Comparison of ENCODE assay signal across 10 cellular contexts in genomic region chr9:27377147-27377807, GRCh38.
DNase-seq lines count a peak whose midpoint lies in the region; ATAC-seq, FAIRE-seq and TF ChIP-seq lines count a peak whose summit lies in the region.
"Had no signal": no experiment of that assay in that cellular context is flagged by ENCODE, and none has a peak within 500 bp of the region (broad histone marks: within the 10 kb centered on the region; RNA-seq: fewer than 3 reads in every experiment).

No MANE protein-coding gene starts in this region.

- no peak for TF ChIP-seq POLR2A in gastrocnemius medialis (IDR thresholded peaks at IDR 0.05)
- TF ChIP-seq POLR2A in upper lobe of left lung (IDR thresholded peaks at IDR 0.05) = no peak

- no peak overlapping the region for H2AFZ ChIP-seq in OCI-LY3 (ENCODE audit: low read depth, low read length)

- peak; percentile 49 to 65 for DNase-seq in gastrocnemius medialis
- no peak for DNase-seq in upper lobe of left lung
- DNase-seq in RCC 7860 (ENCODE audit: low spot score) = no peak
- DNase-seq in dedifferentiated amniotic fluid mesenchymal stem cell (ENCODE audit: extremely low spot score) = no peak
- DNase-seq in inferior parietal cortex (ENCODE audit: extremely low spot score) = no peak
- DNase-seq: SW 1271 had no signal

- peak overlapping the region; percentile 90 for H3K4me2 ChIP-seq in OCI-LY3 (ENCODE audit: low read length)

- H3K9ac ChIP-seq in OCI-LY3 (ENCODE audit: low read length) = peak overlapping the region; percentile 2; the same call in 1 of the 2 replicates

- H3K4me1 ChIP-seq in OCI-LY3 (ENCODE audit: low read length) = peaks cover 47% of the 10 kb centered on the region
- peaks cover 35 to 44% of the 10 kb centered on the region in 2 donors for H3K4me1 ChIP-seq in gastrocnemius medialis
- peaks cover 0 to 12% (median 0%) of the 10 kb centered on the region in 4 donors for H3K4me1 ChIP-seq in upper lobe of left lung
- H3K4me1 ChIP-seq: HAP-1 had no signal

- in situ Hi-C loops in gastrocnemius medialis (cut with MboI; ENCODE audit: low sequenced_read_pairs in 4 of 4) = loop anchor here in 1 of 4 donors (10.0 kb wide), 1 partner anchor 168 kb away; no protein-coding TSS in a partner anchor

- no peak for FAIRE-seq in RCC 7860 (lab: Jason Lieb, UNC)

- H3K36me3 ChIP-seq in OCI-LY3 (replicated peaks; ENCODE audit: low read depth, low read length) = no peaks in the 10 kb centered on the region
- no peaks in the 10 kb centered on the region for H3K36me3 ChIP-seq in gastrocnemius medialis
- H3K36me3 ChIP-seq in upper lobe of left lung = no peaks in the 10 kb centered on the region
- H3K36me3 ChIP-seq: HAP-1 had no signal

- ATAC-seq in GM19328 (IDR thresholded peaks at IDR 0.05; ENCODE audit: unreplicated experiment) (peak; percentile 35), HG02943 (IDR thresholded peaks at IDR 0.05; ENCODE audit: low read depth, unreplicated experiment) (peak; percentile 29), gastrocnemius medialis (peak; percentile 98 to 99), upper lobe of left lung (ENCODE audit: low FRiP score in 2 of 2) (no peak)

- 68 to 75% methylated on average over 8 of the region's 8 CpGs for WGBS in upper lobe of left lung, 2 donors

- peak overlapping the region; percentile 66 for H3K4me3 ChIP-seq in OCI-LY3 (ENCODE audit: low read length)
- no peak overlapping the region for H3K4me3 ChIP-seq in gastrocnemius medialis
- no peak overlapping the region for H3K4me3 ChIP-seq in upper lobe of left lung
- H3K4me3 ChIP-seq: HAP-1 had no signal

- intact Hi-C loops in gastrocnemius medialis (cut with DNase I; ENCODE audit: low total_unique reads) = loop anchor here (5.0 to 10.0 kb wide), 2 partner anchors 150 to 422 kb away; partner anchors contain the start of genes IFT74 and MOB3B

- no peak for TF ChIP-seq EP300 in upper lobe of left lung (IDR thresholded peaks at IDR 0.05)

- H3K27me3 ChIP-seq in OCI-LY3 (ENCODE audit: low read depth, low read length) (peaks cover 77% of the 10 kb centered on the region), gastrocnemius medialis (no peaks in the 10 kb centered on the region), upper lobe of left lung (no peaks in the 10 kb centered on the region)

- H3K9me3 ChIP-seq in OCI-LY3 (ENCODE audit: insufficient read depth, low read length) (no peaks in the 10 kb centered on the region), gastrocnemius medialis (no peaks in the 10 kb centered on the region), upper lobe of left lung (no peaks in the 10 kb centered on the region)
- H3K9me3 ChIP-seq: HAP-1 had no signal

- TF ChIP-seq CTCF in OCI-LY3 (IDR thresholded peaks at IDR 0.05; ENCODE audit: low read depth, low read length) (no peak), gastrocnemius medialis (IDR thresholded peaks at IDR 0.05 in 4 of 5, conservative IDR thresholded peaks at IDR 0.05 in 1 of 5) (no peak), upper lobe of left lung (IDR thresholded peaks at IDR 0.05) (no peak)

- H3K27ac ChIP-seq in OCI-LY3 (ENCODE audit: low read length) = peak overlapping the region; percentile 80
- peak overlapping the region; percentile 68 to 78 (median 74) for H3K27ac ChIP-seq in gastrocnemius medialis
- H3K27ac ChIP-seq in upper lobe of left lung = no peak overlapping the region

- H3K79me2 ChIP-seq in OCI-LY3 (ENCODE audit: low read length) = no peaks in the 10 kb centered on the region

- peaks cover 25% of the 10 kb centered on the region for H4K20me1 ChIP-seq in OCI-LY3 (ENCODE audit: insufficient read depth, low read length)

Comparison
In these comparisons a context has a peak if more than half of its experiments do, and no peak if none do; other contexts are left out.
1. ATAC-seq: peak in GM19328 (single experiment), HG02943 (single experiment) and gastrocnemius medialis (2 of 2); none in upper lobe of left lung (0 of 2).
2. H3K27ac ChIP-seq: peak in OCI-LY3 (single experiment) and gastrocnemius medialis (4 of 4); none in upper lobe of left lung (0 of 4).
3. DNase-seq: peak in gastrocnemius medialis (2 of 2); none in upper lobe of left lung (0 of 2), RCC 7860 (single experiment), dedifferentiated amniotic fluid mesenchymal stem cell (single experiment) and inferior parietal cortex (single experiment).